8 cellular contexts compared by ENCODE assay signal in the genomic region with DNA sequence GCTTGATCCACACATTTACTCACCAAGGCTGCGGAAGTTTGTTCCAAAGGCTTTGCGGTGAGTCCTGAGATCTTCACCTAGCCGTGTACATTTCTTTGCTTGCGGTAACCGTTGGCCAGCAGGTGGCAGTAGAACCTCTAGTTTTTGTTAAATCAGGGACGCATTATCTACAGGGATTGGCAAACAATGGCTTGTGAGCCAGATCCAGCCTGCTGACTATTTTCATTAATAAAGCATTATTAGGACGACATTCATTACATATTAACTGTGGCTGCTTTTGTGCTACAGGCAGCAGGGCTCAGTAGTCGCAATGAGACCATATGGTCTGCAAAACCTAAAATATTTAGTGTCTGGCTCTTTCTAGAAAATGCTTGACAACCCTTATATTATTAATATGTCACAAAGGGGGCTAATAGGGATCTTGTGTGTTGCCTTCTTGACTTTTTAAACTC.
DNase-seq lines count a peak whose midpoint lies in the region; ATAC-seq and TF ChIP-seq lines count a peak whose summit lies in the region.

No MANE protein-coding gene starts in this region.

- H3K4me3 ChIP-seq in GM12875 (ENCODE audit: low read depth, low read length) = no peak overlapping the region

- H3K27ac Mint-ChIP-seq in activated CD4-positive, alpha-beta T cell treated with anti-CD3 and anti-CD28 coated beads, Interleukin-2, amount 10 ng/mL, durations not matched to agents 7 days and 5 days = no peak overlapping the region

- no peak overlapping the region for H3K4me3 Mint-ChIP-seq in activated CD4-positive, alpha-beta T cell treated with anti-CD3 and anti-CD28 coated beads, Interleukin-2, amount 10 ng/mL, durations not matched to agents 7 days and 5 days

- ATAC-seq in HG03280 (IDR thresholded peaks at IDR 0.05; ENCODE audit: unreplicated experiment) (peak; percentile 65), HG03571 (IDR thresholded peaks at IDR 0.05; ENCODE audit: unreplicated experiment) (no peak)

- DNase-seq in NCI-H524 (lab: John Stamatoyannopoulos, UW) (peak; percentile 62 to 84), lung microvascular endothelial cell (ENCODE audit: low read depth in 2 of 2) (peak; percentile 75 to 83)
- peak; percentile 68 for DNase-seq in activated CD4-positive, alpha-beta T cell treated with anti-CD3 and anti-CD28 coated beads, Interleukin-2, amount 10 ng/mL, durations not matched to agents 7 days and 5 days
- peak; percentile 45 for DNase-seq in effector CD4-positive, alpha-beta T cell
- DNase-seq in stimulated activated CD8-positive, alpha-beta memory T cell treated with anti-CD3 and anti-CD28 coated beads, Interleukin-12 subunit alpha, Interleukin-12 subunit beta, amount 100 ng/mL, for 4 hours (ENCODE audit: low read depth) = peak; percentile 5

- no peaks in the 10 kb centered on the region for H3K4me1 Mint-ChIP-seq in activated CD4-positive, alpha-beta T cell treated with anti-CD3 and anti-CD28 coated beads, Interleukin-2, amount 10 ng/mL, durations not matched to agents 7 days and 5 days

- POLR2A ChIA-PET in activated CD4-positive, alpha-beta T cell treated with anti-CD3 and anti-CD28 coated beads, Interleukin-2, amount 10 ng/mL, durations not matched to agents 7 days and 5 days (lab: Charles Lee) = no interaction called here

- H3K36me3 Mint-ChIP-seq in activated CD4-positive, alpha-beta T cell treated with anti-CD3 and anti-CD28 coated beads, Interleukin-2, amount 10 ng/mL, durations not matched to agents 7 days and 5 days (ENCODE audit: low read depth) = no peaks in the 10 kb centered on the region

- TF ChIP-seq CTCF in GM12875 (IDR thresholded peaks at IDR 0.05; ENCODE audit: borderline replicate concordance, insufficient read depth, low read depth, low read length) = peak; percentile 72

- H3K27me3 Mint-ChIP-seq in activated CD4-positive, alpha-beta T cell treated with anti-CD3 and anti-CD28 coated beads, Interleukin-2, amount 10 ng/mL, durations not matched to agents 7 days and 5 days = peaks cover 11% of the 10 kb centered on the region

- CTCF ChIA-PET in activated CD4-positive, alpha-beta T cell treated with anti-CD3 and anti-CD28 coated beads, Interleukin-2, amount 10 ng/mL, durations not matched to agents 7 days and 5 days (lab: Charles Lee) = no interaction called here

- no peaks in the 10 kb centered on the region for H3K9me3 Mint-ChIP-seq in activated CD4-positive, alpha-beta T cell treated with anti-CD3 and anti-CD28 coated beads, Interleukin-2, amount 10 ng/mL, durations not matched to agents 7 days and 5 days

Comparison
In these comparisons a context has a peak if more than half of its experiments do, and no peak if none do; other contexts are left out.
1. DNase-seq: peak in every context shown above with its lines; median percentile 79 in lung microvascular endothelial cell; 73 in NCI-H524; 68 in activated CD4-positive, alpha-beta T cell treated with anti-CD3 and anti-CD28 coated beads, Interleukin-2, amount 10 ng/mL, durations not matched to agents 7 days and 5 days; 45 in effector CD4-positive, alpha-beta T cell; 5 in stimulated activated CD8-positive, alpha-beta memory T cell treated with anti-CD3 and anti-CD28 coated beads, Interleukin-12 subunit alpha, Interleukin-12 subunit beta, amount 100 ng/mL, for 4 hours.